ENCODE assay signal across 12 cellular contexts in the genomic region with DNA sequence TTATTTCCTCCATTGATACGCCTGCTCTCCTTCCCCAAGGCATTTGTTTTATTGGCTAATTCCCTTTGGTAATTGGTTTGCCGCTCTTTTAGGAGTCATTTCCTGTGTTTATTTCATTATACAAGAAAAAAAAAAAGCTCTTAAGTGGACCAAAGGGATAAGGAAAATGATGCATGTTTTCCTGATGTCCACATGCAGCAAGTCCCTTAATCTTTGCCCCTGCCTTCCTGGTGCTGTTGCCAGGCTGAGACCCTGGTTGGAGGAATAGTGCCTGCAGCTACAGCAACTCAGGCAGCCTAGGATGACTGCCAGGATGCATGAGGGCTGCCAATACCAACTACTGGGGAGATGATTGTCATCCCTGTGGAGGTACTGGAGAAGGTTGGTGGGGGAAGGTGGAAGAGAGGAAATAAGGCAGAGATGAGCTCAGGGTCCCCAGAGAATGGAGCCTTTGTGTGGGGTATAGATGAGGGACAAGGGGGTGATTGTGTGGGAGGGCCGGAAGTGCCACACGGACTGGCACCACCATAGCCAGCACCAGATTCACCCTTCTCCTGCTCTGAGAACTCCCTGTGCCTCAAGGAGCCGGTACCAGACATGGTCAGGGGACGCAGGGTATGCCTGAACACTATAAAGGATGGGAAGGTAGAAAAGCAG. TPM values are rescaled to one million over a fixed set of nuclear protein-coding genes. Genes with fewer than 3 reads are reported as not detected.
DNase-seq lines count a peak whose midpoint lies in the region; ATAC-seq, FAIRE-seq and TF ChIP-seq lines count a peak whose summit lies in the region.
"Had no signal": no experiment of that assay in that cellular context is flagged by ENCODE, and none has a peak within 500 bp of the region (broad histone marks: within the 10 kb centered on the region; RNA-seq: fewer than 3 reads in every experiment).

No MANE protein-coding gene starts in this region.

- no peaks in the 10 kb centered on the region for H3K27me3 Mint-ChIP-seq in stimulated activated naive CD8-positive, alpha-beta T cell treated with anti-CD3 and anti-CD28 coated beads, Interleukin-15, Interleukin-2, amounts not matched to agents 100 ng/mL and 50 ng/mL, for 24 hours

- H3K27ac ChIP-seq in angular gyrus (ENCODE audit: low read depth, low read length), result peak overlapping the region; percentile 94
- H3K27ac ChIP-seq in kidney (ENCODE audit: low read depth in 2 of 2, low read length in 2 of 2), result no peak overlapping the region

- DNase-seq in stimulated activated naive CD8-positive, alpha-beta T cell treated with anti-CD3 and anti-CD28 coated beads, Interleukin-15, Interleukin-2, amounts not matched to agents 100 U/mL and 50 U/mL, for 24 hours, result no peak
- DNase-seq in kidney, result peak; percentile 19
- DNase-seq in stimulated activated CD4-positive, alpha-beta T cell treated with anti-CD3 and anti-CD28 coated beads, Interleukin-15, amount 100 ng/mL, for 24 hours, result no peak
- no peak for DNase-seq in stimulated activated naive CD4-positive, alpha-beta T cell treated with Interleukin-2 at 50 U/mL for 16 hours (lab: John Stamatoyannopoulos, UW)
- DNase-seq in KBM-7, result no peak
- no peak for DNase-seq in NK-92 treated with Interleukin-12 subunit alpha and Interleukin-12 subunit beta, amount 100 ng/mL, for 24 hours (lab: John Stamatoyannopoulos, UW)
- DNase-seq: DMS 273 treated with DMSO at 0.1 percent for 48 hours, kidney glomerular epithelial cell, NCI-H774 had no signal

- FAIRE-seq in kidney (lab: Jason Lieb, UNC), result no peak
- FAIRE-seq: colon had no signal

- no peak overlapping the region for H3K9ac ChIP-seq in kidney (ENCODE audit: low read length in 2 of 2)

- peaks cover 7 to 24% of the 10 kb centered on the region in 2 donors for H3K36me3 ChIP-seq in kidney (ENCODE audit: control insufficient read depth in 1 of 2, insufficient read depth in 2 of 2, low read length in 2 of 2)

- H3K9me3 ChIP-seq in kidney (ENCODE audit: control insufficient read depth in 1 of 2, low read length in 2 of 2), result no peaks in the 10 kb centered on the region

- peaks cover 0 to 7% of the 10 kb centered on the region in 2 donors for H3K4me1 ChIP-seq in kidney (ENCODE audit: control insufficient read depth in 1 of 2, insufficient read depth in 1 of 2, low read depth in 1 of 2, low read length in 2 of 2)

- H3K27ac Mint-ChIP-seq in stimulated activated naive CD8-positive, alpha-beta T cell treated with anti-CD3 and anti-CD28 coated beads, Interleukin-15, Interleukin-2, amounts not matched to agents 100 ng/mL and 50 ng/mL, for 24 hours, result peak overlapping the region; percentile 13

- peaks cover 21% of the 10 kb centered on the region for H3K4me1 Mint-ChIP-seq in stimulated activated naive CD8-positive, alpha-beta T cell treated with anti-CD3 and anti-CD28 coated beads, Interleukin-15, Interleukin-2, amounts not matched to agents 100 ng/mL and 50 ng/mL, for 24 hours (ENCODE audit: low read depth)

- peaks cover 19% of the 10 kb centered on the region for H3K36me3 Mint-ChIP-seq in stimulated activated naive CD8-positive, alpha-beta T cell treated with anti-CD3 and anti-CD28 coated beads, Interleukin-15, Interleukin-2, amounts not matched to agents 100 ng/mL and 50 ng/mL, for 24 hours (ENCODE audit: low read depth)

- no peak for ATAC-seq in stimulated activated naive CD8-positive, alpha-beta T cell treated with anti-CD3 and anti-CD28 coated beads, Interleukin-15, Interleukin-2, amounts not matched to agents 100 U/mL and 50 U/mL, for 24 hours

- intact Hi-C loops in kidney (cut with DNase I), result no loop called here

- no peaks in the 10 kb centered on the region for H3K9me3 Mint-ChIP-seq in stimulated activated naive CD8-positive, alpha-beta T cell treated with anti-CD3 and anti-CD28 coated beads, Interleukin-15, Interleukin-2, amounts not matched to agents 100 ng/mL and 50 ng/mL, for 24 hours

- in situ Hi-C loops in KBM-7 (cut with MboI; ENCODE audit: low pct_unique_long_range_greater_than_20kb, low sequenced_read_pairs), result no loop called here

- no peak for TF ChIP-seq CTCF in kidney (IDR thresholded peaks at IDR 0.05; ENCODE audit: borderline replicate concordance, extremely low read depth, insufficient read depth)

- H3K4me3 ChIP-seq in kidney (ENCODE audit: low read length in 2 of 2), result no peak overlapping the region

- no peak overlapping the region for H3K4me3 Mint-ChIP-seq in stimulated activated naive CD8-positive, alpha-beta T cell treated with anti-CD3 and anti-CD28 coated beads, Interleukin-15, Interleukin-2, amounts not matched to agents 100 ng/mL and 50 ng/mL, for 24 hours

RNA-seq across cellular contexts. Expression of a gene that starts 6.1 kb away (rescaled TPM):
- 49.0 TPM for total RNA-seq in kidney
- polyA plus RNA-seq in kidney (ENCODE audit: insufficient read depth, low read depth, low replicate concordance), result 3.6 TPM

RNA-seq across cellular contexts. Expression of a gene that starts 17.6 kb away (rescaled TPM):
- 60.6 TPM for total RNA-seq in kidney
- polyA plus RNA-seq in kidney (ENCODE audit: insufficient read depth, low read depth, low replicate concordance), result 13.2 TPM

RNA-seq across cellular contexts. Expression of a gene that starts 29.5 kb away (rescaled TPM):
- 44.8 TPM for total RNA-seq in kidney
- polyA plus RNA-seq in kidney (ENCODE audit: insufficient read depth, low read depth, low replicate concordance), result 28.6 TPM

RNA-seq across cellular contexts. Expression of a gene that starts 34.4 kb away (rescaled TPM):
- 125 TPM for total RNA-seq in kidney
- polyA plus RNA-seq in kidney (ENCODE audit: insufficient read depth, low read depth, low replicate concordance), result 106 TPM

RNA-seq across cellular contexts. Expression of a gene that starts 38.8 kb away (rescaled TPM):
- 10.9 TPM for total RNA-seq in kidney
- 9.3 TPM for polyA plus RNA-seq in kidney (ENCODE audit: insufficient read depth, low read depth, low replicate concordance)
